Comparison of ENCODE assay signal across 18 cellular contexts in the genomic region with DNA sequence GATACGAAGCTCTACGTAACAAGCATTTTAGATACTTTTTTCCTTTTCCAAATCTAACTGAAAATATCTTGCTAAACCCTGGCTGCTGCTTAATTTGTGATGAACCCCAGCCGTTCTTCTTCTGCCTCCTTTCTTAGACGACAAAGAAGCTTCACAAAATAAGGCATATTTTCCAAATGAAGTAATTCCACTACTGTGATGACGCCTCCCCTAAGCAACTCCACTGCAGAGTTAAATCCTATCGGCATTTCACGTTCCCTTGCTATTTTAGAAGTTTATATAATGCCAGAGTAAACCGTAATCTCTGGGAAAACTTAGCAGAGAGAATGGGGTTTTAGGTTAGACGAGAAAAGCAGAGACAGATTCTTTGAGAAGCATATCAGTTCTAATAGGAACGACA.
DNase-seq lines count a peak whose midpoint lies in the region; ATAC-seq and TF ChIP-seq lines count a peak whose summit lies in the region.
"Had no signal": no experiment of that assay in that cellular context is flagged by ENCODE, and none has a peak within 500 bp of the region (broad histone marks: within the 10 kb centered on the region; RNA-seq: fewer than 3 reads in every experiment).

No MANE protein-coding gene starts in this region.

- H3K27ac Mint-ChIP-seq in natural killer cell = no peak overlapping the region
- H3K27ac Mint-ChIP-seq: activated naive CD8-positive, alpha-beta T cell treated with anti-CD3 and anti-CD28 coated beads, Interleukin-2, amount 50 U/mL, for 24 hours; CD4-positive, CD25-positive, alpha-beta regulatory T cell; dendritic cell treated with granulocyte-macrophage colony-stimulating factor and Interleukin-4, amounts not matched to agents 40 ng/mL and 50 ng/mL, for 4 days had no signal

- H3K4me1 Mint-ChIP-seq in natural killer cell = no peaks in the 10 kb centered on the region
- H3K4me1 Mint-ChIP-seq: activated naive CD8-positive, alpha-beta T cell treated with anti-CD3 and anti-CD28 coated beads, Interleukin-2, amount 50 U/mL, for 24 hours; CD4-positive, CD25-positive, alpha-beta regulatory T cell had no signal

- H3K36me3 ChIP-seq in rectal smooth muscle tissue (ENCODE audit: control insufficient read depth, insufficient read depth, low read length) = no peaks in the 10 kb centered on the region
- H3K36me3 ChIP-seq: gastrocnemius medialis had no signal

- no peaks in the 10 kb centered on the region for H3K27me3 Mint-ChIP-seq in natural killer cell (ENCODE audit: low read depth in 2 of 2)
- H3K27me3 Mint-ChIP-seq: activated naive CD8-positive, alpha-beta T cell treated with anti-CD3 and anti-CD28 coated beads, Interleukin-2, amount 50 U/mL, for 24 hours; CD4-positive, CD25-positive, alpha-beta regulatory T cell; dendritic cell treated with granulocyte-macrophage colony-stimulating factor and Interleukin-4, amounts not matched to agents 40 ng/mL and 50 ng/mL, for 4 days had no signal

- intact Hi-C loops in left ventricle myocardium superior (cut with micrococcal nuclease) = no loop called here
- intact Hi-C loops in natural killer cell (cut with micrococcal nuclease) = no loop called here

- H3K4me3 Mint-ChIP-seq in natural killer cell = no peak overlapping the region
- H3K4me3 Mint-ChIP-seq: activated naive CD8-positive, alpha-beta T cell treated with anti-CD3 and anti-CD28 coated beads, Interleukin-2, amount 50 U/mL, for 24 hours; CD4-positive, CD25-positive, alpha-beta regulatory T cell; dendritic cell treated with granulocyte-macrophage colony-stimulating factor and Interleukin-4, amounts not matched to agents 40 ng/mL and 50 ng/mL, for 4 days had no signal

- H3K27me3 ChIP-seq in rectal smooth muscle tissue (ENCODE audit: control insufficient read depth, insufficient read depth, low read length) = no peaks in the 10 kb centered on the region
- H3K27me3 ChIP-seq: gastrocnemius medialis had no signal

- peaks cover 3% of the 10 kb centered on the region for H3K4me1 ChIP-seq in rectal smooth muscle tissue (ENCODE audit: control insufficient read depth, insufficient read depth, low read length)
- H3K4me1 ChIP-seq: gastrocnemius medialis had no signal

- no peaks in the 10 kb centered on the region for H3K36me3 Mint-ChIP-seq in natural killer cell
- H3K36me3 Mint-ChIP-seq: CD4-positive, CD25-positive, alpha-beta regulatory T cell had no signal

- H3K4me3 ChIP-seq in AG10803 (ENCODE audit: low read length) = peak overlapping the region; percentile 23
- no peak overlapping the region for H3K4me3 ChIP-seq in cardiac fibroblast (replicated peaks in 1 of 2; ENCODE audit: low read depth in 2 of 2, low read length in 2 of 2)
- H3K4me3 ChIP-seq in rectal smooth muscle tissue (ENCODE audit: low read length) = peak overlapping the region; percentile 11
- H3K4me3 ChIP-seq: gastrocnemius medialis had no signal

- H3K9ac ChIP-seq in rectal smooth muscle tissue (ENCODE audit: low read length) = no peak overlapping the region

- peaks cover 0 to 6% of the 10 kb centered on the region in 2 donors for H3K9me3 Mint-ChIP-seq in natural killer cell
- H3K9me3 Mint-ChIP-seq: dendritic cell treated with granulocyte-macrophage colony-stimulating factor and Interleukin-4, amounts not matched to agents 40 ng/mL and 50 ng/mL, for 4 days had no signal

- DNase-seq in AG10803 (ENCODE audit: low read depth) (peak; percentile 49), cardiac fibroblast (ENCODE audit: low read depth in 2 of 2) (peak; percentile 15 to 50), left ventricle myocardium superior (no peak), natural killer cell (no peak), GOT3 (lab: John Stamatoyannopoulos, UW) (no peak)
- DNase-seq in activated naive CD4-positive, alpha-beta T cell treated with anti-CD3 and anti-CD28 coated beads, Interleukin-2, amount 50 U/mL, for 16 hours = no peak
- DNase-seq in activated CD8-positive, alpha-beta memory T cell treated with anti-CD3 and anti-CD28 coated beads for 24 hours = no peak
- DNase-seq: activated CD4-positive, alpha-beta T cell treated with anti-CD3 and anti-CD28 coated beads, Interleukin-2, amount 50 U/mL, for 4 hours; activated effector memory CD4-positive, alpha-beta T cell treated with Interleukin-2 at 50 U/mL for 16 hours; activated naive CD8-positive, alpha-beta T cell treated with anti-CD3 and anti-CD28 coated beads, Interleukin-2, amount 50 U/mL, for 24 hours; CD4-positive, CD25-positive, alpha-beta regulatory T cell; gastrocnemius medialis; GDM1; NCI-H1694 treated with DMSO at 0.1 percent for 48 hours; substantia nigra had no signal

- H3K27ac ChIP-seq in rectal smooth muscle tissue (ENCODE audit: low read depth, low read length) = peak overlapping the region; percentile 41
- H3K27ac ChIP-seq: gastrocnemius medialis, VCaP had no signal

- TF ChIP-seq CTCF in AG10803 (conservative IDR thresholded peaks at IDR 0.05; ENCODE audit: low read length) = no peak
- no peak for TF ChIP-seq CTCF in cardiac fibroblast (IDR thresholded peaks at IDR 0.05; ENCODE audit: low read depth, low read length)
- TF ChIP-seq CTCF in natural killer cell (IDR thresholded peaks at IDR 0.05) = no peak

- ATAC-seq in left ventricle myocardium superior (peak; percentile 72), natural killer cell (no peak)
- ATAC-seq: activated naive CD8-positive, alpha-beta T cell treated with anti-CD3 and anti-CD28 coated beads, Interleukin-2, amount 50 U/mL, for 24 hours; gastrocnemius medialis had no signal

Comparison
In these comparisons a context has a peak if more than half of its experiments do, and no peak if none do; other contexts are left out.
1. DNase-seq: peak in AG10803 (single experiment) and cardiac fibroblast (2 of 2); none in left ventricle myocardium superior (single experiment), activated naive CD4-positive, alpha-beta T cell treated with anti-CD3 and anti-CD28 coated beads, Interleukin-2, amount 50 U/mL, for 16 hours (single experiment), natural killer cell (single experiment), activated CD8-positive, alpha-beta memory T cell treated with anti-CD3 and anti-CD28 coated beads for 24 hours (single experiment) and GOT3 (single experiment).
2. H3K4me3 ChIP-seq: peak in AG10803 (single experiment) and rectal smooth muscle tissue (single experiment); none in cardiac fibroblast (0 of 2).